8 cellular contexts compared by ENCODE assay signal in the genomic region with DNA sequence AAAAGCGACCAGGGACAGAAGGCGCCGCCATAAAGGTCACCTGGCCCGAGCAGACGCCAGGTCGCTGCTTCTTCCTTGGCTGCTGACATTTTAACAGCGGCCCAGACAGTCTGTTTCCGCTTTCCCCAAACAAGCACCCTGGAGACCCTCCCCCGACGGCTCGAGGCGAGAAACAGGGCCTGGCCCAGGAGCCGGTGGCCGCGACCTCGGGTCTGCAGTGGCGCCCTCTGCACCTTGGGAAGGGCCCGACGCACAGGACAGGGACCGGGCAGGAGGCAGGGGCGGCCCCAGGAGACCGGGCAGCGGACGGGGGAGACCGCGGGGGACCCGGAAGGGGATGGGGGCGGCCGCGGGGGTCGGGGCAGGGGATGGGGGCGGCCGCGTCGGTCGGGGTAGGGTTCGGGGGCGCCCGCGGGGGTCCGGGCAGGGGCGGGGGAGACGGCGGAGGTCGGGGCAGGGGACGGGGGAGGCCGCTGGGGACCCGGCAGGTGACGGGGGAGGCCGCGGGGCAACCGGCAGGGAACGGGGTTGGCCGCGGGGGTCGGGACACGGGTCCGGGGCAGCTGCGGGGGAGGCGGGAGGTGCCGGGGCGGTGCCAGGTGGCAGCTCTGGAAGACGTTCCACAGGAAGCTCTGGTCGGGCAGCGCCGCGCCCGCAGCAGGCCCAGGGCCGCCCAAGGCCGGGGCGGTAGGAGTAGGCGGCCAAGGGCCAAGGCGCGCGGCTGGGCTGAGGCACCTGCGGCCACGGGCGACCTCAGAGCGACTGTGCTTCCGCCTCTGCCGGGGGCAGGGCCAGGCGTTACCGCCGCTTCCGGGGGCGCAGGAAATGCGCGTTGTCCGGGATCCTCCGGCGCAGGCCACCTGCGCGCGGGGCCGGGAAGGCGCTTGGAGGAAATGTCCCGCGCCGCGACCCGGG.
A peak's percentile ranks its signal among the peaks of the same experiment; 100 is the strongest.
DNase-seq lines count a peak whose midpoint lies in the region; ATAC-seq and TF ChIP-seq lines count a peak whose summit lies in the region.
"Not testable (repeated sequence)": the region's sequence is repeated elsewhere in the genome, so short reads cannot be mapped to it uniquely, and the experiment has no call there.

No MANE protein-coding gene starts in this region.

- not testable (repeated sequence) for TF ChIP-seq CTCF in breast epithelium (IDR thresholded peaks at IDR 0.05); upper lobe of right lung (IDR thresholded peaks at IDR 0.05)

- ATAC-seq in GM18873 (IDR thresholded peaks at IDR 0.05; ENCODE audit: low FRiP score, unreplicated experiment), result peak; percentile 77
- peak; percentile 95 for ATAC-seq in HG02610 (IDR thresholded peaks at IDR 0.05; ENCODE audit: unreplicated experiment)
- peak; percentile 86 for ATAC-seq in HG03571 (IDR thresholded peaks at IDR 0.05; ENCODE audit: unreplicated experiment)
- ATAC-seq in sciatic nerve, result peak; percentile 99
- peak; percentile 98 for ATAC-seq in upper lobe of right lung

- peak overlapping the region; percentile 75 for H3K4me3 Mint-ChIP-seq in activated CD4-positive, alpha-beta T cell treated with anti-CD3 and anti-CD28 coated beads, Interleukin-2, amount 10 ng/mL, durations not matched to agents 24 days and 14 days
- peak overlapping the region in 1 of 5 donors; percentile 52 for H3K4me3 Mint-ChIP-seq in immature natural killer cell

- not testable (repeated sequence) for H3K9me3 Mint-ChIP-seq in activated CD4-positive, alpha-beta T cell treated with anti-CD3 and anti-CD28 coated beads, Interleukin-2, amount 10 ng/mL, durations not matched to agents 24 days and 14 days; immature natural killer cell

- not testable (repeated sequence) for H3K36me3 ChIP-seq in breast epithelium, upper lobe of right lung

- not testable (repeated sequence) for H3K4me1 ChIP-seq in breast epithelium, upper lobe of right lung

- intact Hi-C loops in activated CD4-positive, alpha-beta T cell treated with anti-CD3 and anti-CD28 coated beads, Interleukin-2, amount 10 ng/mL, durations not matched to agents 24 days and 14 days (cut with micrococcal nuclease); breast epithelium (cut with DNase I; ENCODE audit: low total_unique reads); sciatic nerve (cut with DNase I); upper lobe of right lung (cut with DNase I): not testable (repeated sequence)

- H3K4me1 Mint-ChIP-seq in activated CD4-positive, alpha-beta T cell treated with anti-CD3 and anti-CD28 coated beads, Interleukin-2, amount 10 ng/mL, durations not matched to agents 24 days and 14 days, result peaks cover 19% of the 10 kb centered on the region
- not testable (repeated sequence) for H3K4me1 Mint-ChIP-seq in immature natural killer cell

- H3K4me3 ChIP-seq in breast epithelium, result peak overlapping the region; percentile 34 to 64 (median 46)
- peak overlapping the region; percentile 39 for H3K4me3 ChIP-seq in upper lobe of right lung

- peak overlapping the region; percentile 90 for H3K27ac Mint-ChIP-seq in activated CD4-positive, alpha-beta T cell treated with anti-CD3 and anti-CD28 coated beads, Interleukin-2, amount 10 ng/mL, durations not matched to agents 24 days and 14 days
- not testable (repeated sequence) for H3K27ac Mint-ChIP-seq in immature natural killer cell

- TF ChIP-seq POLR2A in breast epithelium (IDR thresholded peaks at IDR 0.05), result not testable (repeated sequence)

- not testable (repeated sequence) for H3K27me3 ChIP-seq in breast epithelium, upper lobe of right lung

- peak; percentile 84 for DNase-seq in activated CD4-positive, alpha-beta T cell treated with anti-CD3 and anti-CD28 coated beads, Interleukin-2, amount 10 ng/mL, durations not matched to agents 24 days and 14 days
- DNase-seq in breast epithelium (ENCODE audit: low spot score in 2 of 2), result peak in 1 of 2 donors; percentile 43
- DNase-seq in immature natural killer cell, result peak; percentile 41 to 51 (median 41)
- DNase-seq in sciatic nerve (ENCODE audit: low spot score), result not testable (repeated sequence)
- peak; percentile 78 for DNase-seq in upper lobe of right lung

- H3K27ac ChIP-seq in breast epithelium (peak overlapping the region; percentile 73 to 79), upper lobe of right lung (peak overlapping the region; percentile 67)

- not testable (repeated sequence) for H3K9me3 ChIP-seq in breast epithelium, upper lobe of right lung

- not testable (repeated sequence) for H3K27me3 Mint-ChIP-seq in activated CD4-positive, alpha-beta T cell treated with anti-CD3 and anti-CD28 coated beads, Interleukin-2, amount 10 ng/mL, durations not matched to agents 24 days and 14 days; immature natural killer cell (ENCODE audit: low read depth in 3 of 3)

- H3K36me3 Mint-ChIP-seq in activated CD4-positive, alpha-beta T cell treated with anti-CD3 and anti-CD28 coated beads, Interleukin-2, amount 10 ng/mL, durations not matched to agents 24 days and 14 days (ENCODE audit: low read depth); immature natural killer cell: not testable (repeated sequence)
